ENCODE assay signal across 1 cellular context in the genomic region with DNA sequence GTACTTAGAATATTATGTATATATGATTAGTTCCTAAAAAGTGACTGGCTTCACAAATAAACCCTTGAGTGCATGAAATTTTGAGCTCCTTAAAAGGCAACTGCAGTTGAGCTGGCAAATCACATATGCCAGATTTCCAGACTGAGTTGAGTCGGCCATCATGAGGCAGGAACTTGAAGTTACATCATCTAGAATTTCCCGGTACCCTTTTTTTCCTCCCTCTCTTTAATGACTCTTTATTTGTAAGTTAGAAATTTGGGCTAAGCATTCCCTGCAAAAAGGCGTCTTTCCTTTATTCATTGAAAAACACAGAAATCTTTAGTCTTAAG.
TF ChIP-seq lines count a peak whose summit lies in the region.

No MANE protein-coding gene starts in this region.

TF ChIP-seq in GM23338, 12 proteins besides CTCF, POLR2A, EP300 and RAD21:
- TF ChIP-seq, protein P1, sequence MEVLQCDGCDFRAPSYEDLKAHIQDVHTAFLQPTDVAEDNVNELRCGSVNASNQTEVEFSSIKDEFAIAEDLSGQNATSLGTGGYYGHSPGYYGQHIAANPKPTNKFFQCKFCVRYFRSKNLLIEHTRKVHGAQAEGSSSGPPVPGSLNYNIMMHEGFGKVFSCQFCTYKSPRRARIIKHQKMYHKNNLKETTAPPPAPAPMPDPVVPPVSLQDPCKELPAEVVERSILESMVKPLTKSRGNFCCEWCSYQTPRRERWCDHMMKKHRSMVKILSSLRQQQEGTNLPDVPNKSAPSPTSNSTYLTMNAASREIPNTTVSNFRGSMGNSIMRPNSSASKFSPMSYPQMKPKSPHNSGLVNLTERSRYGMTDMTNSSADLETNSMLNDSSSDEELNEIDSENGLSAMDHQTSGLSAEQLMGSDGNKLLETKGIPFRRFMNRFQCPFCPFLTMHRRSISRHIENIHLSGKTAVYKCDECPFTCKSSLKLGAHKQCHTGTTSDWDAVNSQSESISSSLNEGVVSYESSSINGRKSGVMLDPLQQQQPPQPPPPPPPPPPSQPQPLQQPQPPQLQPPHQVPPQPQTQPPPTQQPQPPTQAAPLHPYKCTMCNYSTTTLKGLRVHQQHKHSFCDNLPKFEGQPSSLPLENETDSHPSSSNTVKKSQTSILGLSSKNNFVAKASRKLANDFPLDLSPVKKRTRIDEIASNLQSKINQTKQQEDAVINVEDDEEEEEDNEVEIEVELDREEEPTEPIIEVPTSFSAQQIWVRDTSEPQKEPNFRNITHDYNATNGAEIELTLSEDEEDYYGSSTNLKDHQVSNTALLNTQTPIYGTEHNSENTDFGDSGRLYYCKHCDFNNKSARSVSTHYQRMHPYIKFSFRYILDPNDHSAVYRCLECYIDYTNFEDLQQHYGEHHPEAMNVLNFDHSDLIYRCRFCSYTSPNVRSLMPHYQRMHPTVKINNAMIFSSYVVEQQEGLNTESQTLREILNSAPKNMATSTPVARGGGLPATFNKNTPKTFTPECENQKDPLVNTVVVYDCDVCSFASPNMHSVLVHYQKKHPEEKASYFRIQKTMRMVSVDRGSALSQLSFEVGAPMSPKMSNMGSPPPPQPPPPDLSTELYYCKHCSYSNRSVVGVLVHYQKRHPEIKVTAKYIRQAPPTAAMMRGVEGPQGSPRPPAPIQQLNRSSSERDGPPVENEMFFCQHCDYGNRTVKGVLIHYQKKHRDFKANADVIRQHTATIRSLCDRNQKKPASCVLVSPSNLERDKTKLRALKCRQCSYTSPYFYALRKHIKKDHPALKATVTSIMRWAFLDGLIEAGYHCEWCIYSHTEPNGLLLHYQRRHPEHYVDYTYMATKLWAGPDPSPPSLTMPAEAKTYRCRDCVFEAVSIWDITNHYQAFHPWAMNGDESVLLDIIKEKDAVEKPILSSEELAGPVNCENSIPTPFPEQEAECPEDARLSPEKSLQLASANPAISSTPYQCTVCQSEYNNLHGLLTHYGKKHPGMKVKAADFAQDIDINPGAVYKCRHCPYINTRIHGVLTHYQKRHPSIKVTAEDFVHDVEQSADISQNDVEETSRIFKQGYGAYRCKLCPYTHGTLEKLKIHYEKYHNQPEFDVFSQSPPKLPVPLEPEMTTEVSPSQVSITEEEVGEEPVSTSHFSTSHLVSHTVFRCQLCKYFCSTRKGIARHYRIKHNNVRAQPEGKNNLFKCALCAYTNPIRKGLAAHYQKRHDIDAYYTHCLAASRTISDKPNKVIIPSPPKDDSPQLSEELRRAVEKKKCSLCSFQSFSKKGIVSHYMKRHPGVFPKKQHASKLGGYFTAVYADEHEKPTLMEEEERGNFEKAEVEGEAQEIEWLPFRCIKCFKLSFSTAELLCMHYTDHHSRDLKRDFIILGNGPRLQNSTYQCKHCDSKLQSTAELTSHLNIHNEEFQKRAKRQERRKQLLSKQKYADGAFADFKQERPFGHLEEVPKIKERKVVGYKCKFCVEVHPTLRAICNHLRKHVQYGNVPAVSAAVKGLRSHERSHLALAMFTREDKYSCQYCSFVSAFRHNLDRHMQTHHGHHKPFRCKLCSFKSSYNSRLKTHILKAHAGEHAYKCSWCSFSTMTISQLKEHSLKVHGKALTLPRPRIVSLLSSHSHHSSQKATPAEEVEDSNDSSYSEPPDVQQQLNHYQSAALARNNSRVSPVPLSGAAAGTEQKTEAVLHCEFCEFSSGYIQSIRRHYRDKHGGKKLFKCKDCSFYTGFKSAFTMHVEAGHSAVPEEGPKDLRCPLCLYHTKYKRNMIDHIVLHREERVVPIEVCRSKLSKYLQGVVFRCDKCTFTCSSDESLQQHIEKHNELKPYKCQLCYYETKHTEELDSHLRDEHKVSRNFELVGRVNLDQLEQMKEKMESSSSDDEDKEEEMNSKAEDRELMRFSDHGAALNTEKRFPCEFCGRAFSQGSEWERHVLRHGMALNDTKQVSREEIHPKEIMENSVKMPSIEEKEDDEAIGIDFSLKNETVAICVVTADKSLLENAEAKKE (CRISPR knock-in tag; IDR thresholded peaks at IDR 0.05), result no peak
- TF ChIP-seq ZNF331 (CRISPR knock-in tag; IDR thresholded peaks at IDR 0.05; ENCODE audit: low read depth) (no peak), CREB1 (CRISPR knock-in tag; IDR thresholded peaks at IDR 0.05; ENCODE audit: low read depth) (no peak), POLR2AphosphoS5 (IDR thresholded peaks at IDR 0.05; ENCODE audit: low read depth) (no peak), STAT1 (IDR thresholded peaks at IDR 0.05; ENCODE audit: unreplicated experiment) (no peak), NANOG (IDR thresholded peaks at IDR 0.05; ENCODE audit: borderline replicate concordance) (no peak), JUNB (IDR thresholded peaks at IDR 0.05; ENCODE audit: unreplicated experiment) (no peak), ZNF114 (CRISPR knock-in tag; IDR thresholded peaks at IDR 0.05) (no peak), EZH2phosphoT487 (IDR thresholded peaks at IDR 0.05; ENCODE audit: unreplicated experiment) (no peak), EZH2 (IDR thresholded peaks at IDR 0.05; ENCODE audit: low read depth, unreplicated experiment) (no peak)
- TF ChIP-seq, protein P2, sequence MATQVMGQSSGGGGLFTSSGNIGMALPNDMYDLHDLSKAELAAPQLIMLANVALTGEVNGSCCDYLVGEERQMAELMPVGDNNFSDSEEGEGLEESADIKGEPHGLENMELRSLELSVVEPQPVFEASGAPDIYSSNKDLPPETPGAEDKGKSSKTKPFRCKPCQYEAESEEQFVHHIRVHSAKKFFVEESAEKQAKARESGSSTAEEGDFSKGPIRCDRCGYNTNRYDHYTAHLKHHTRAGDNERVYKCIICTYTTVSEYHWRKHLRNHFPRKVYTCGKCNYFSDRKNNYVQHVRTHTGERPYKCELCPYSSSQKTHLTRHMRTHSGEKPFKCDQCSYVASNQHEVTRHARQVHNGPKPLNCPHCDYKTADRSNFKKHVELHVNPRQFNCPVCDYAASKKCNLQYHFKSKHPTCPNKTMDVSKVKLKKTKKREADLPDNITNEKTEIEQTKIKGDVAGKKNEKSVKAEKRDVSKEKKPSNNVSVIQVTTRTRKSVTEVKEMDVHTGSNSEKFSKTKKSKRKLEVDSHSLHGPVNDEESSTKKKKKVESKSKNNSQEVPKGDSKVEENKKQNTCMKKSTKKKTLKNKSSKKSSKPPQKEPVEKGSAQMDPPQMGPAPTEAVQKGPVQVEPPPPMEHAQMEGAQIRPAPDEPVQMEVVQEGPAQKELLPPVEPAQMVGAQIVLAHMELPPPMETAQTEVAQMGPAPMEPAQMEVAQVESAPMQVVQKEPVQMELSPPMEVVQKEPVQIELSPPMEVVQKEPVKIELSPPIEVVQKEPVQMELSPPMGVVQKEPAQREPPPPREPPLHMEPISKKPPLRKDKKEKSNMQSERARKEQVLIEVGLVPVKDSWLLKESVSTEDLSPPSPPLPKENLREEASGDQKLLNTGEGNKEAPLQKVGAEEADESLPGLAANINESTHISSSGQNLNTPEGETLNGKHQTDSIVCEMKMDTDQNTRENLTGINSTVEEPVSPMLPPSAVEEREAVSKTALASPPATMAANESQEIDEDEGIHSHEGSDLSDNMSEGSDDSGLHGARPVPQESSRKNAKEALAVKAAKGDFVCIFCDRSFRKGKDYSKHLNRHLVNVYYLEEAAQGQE (IDR thresholded peaks at IDR 0.05; ENCODE audit: unreplicated experiment), result no peak
- TF ChIP-seq, protein P3, sequence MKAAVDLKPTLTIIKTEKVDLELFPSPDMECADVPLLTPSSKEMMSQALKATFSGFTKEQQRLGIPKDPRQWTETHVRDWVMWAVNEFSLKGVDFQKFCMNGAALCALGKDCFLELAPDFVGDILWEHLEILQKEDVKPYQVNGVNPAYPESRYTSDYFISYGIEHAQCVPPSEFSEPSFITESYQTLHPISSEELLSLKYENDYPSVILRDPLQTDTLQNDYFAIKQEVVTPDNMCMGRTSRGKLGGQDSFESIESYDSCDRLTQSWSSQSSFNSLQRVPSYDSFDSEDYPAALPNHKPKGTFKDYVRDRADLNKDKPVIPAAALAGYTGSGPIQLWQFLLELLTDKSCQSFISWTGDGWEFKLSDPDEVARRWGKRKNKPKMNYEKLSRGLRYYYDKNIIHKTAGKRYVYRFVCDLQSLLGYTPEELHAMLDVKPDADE (IDR thresholded peaks at IDR 0.05), result no peak
